Comparison of ENCODE assay signal across 9 cellular contexts in the genomic region with DNA sequence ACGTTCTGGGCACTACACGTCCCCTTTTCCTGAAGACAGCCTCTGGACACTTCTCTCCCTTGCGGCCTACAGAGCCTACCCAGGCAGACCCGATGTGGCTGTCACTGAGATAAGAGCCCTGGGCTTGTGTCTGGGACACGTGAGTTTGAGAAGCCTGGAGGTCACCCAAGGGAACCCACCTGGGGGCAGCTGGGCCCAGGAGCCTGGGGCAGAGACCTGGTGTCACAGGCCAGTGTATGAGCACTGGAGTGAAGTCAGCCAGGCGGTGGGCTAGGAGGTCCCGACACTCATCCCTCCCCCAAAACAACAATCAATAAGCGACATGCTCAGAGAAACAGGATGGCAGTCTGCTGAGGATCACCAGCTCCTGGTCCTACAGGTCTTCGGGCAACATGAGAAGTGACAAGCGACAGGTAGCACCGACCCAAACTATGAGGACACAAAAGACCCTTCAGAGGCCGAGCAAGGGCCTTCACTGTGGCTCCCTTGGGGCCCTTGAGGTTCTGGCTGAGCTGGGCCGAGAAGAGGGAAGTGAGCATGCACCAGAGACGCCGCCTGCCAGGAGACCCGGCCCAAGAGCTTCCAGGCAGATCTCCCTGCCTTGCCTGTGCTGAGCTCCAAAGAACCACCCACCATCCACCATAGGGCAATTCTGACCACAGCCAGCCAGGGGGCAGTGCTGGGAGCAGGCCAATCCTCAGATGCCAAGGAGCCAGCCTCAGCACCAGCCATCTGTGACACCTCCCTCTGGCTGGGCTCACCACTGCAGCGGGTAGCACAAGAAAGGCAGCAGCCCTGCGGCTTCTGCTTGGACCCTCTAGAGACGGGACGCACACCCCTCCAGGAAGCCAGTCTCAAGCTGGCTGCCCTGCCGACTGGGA. TPM values are rescaled to one million over a fixed set of nuclear protein-coding genes. Genes with fewer than 3 reads are reported as not detected.
DNase-seq lines count a peak whose midpoint lies in the region; ATAC-seq, FAIRE-seq and TF ChIP-seq lines count a peak whose summit lies in the region.
"Had no signal": no experiment of that assay in that cellular context is flagged by ENCODE, and none has a peak within 500 bp of the region (broad histone marks: within the 10 kb centered on the region; RNA-seq: fewer than 3 reads in every experiment).

No MANE protein-coding gene starts in this region.

- H3K9me3 ChIP-seq in heart right ventricle (peaks cover 0 to 12% (median 0%) of the 10 kb centered on the region in 11 donors), GM12878 (replicated peaks; ENCODE audit: control insufficient read depth, insufficient read depth, low read length) (no peaks in the 10 kb centered on the region; the same call in 2 of the 3 replicates), neural progenitor cell (ENCODE audit: low read depth) (no peaks in the 10 kb centered on the region)

- CTCF ChIA-PET in GM12878 (lab: Yijun Ruan, JAX), result interaction anchor here (0.6 to 2.2 kb wide), 2 partner anchors 32 to 36 kb away, joined by 4 to 6 read pairs; no protein-coding TSS in a partner anchor

- H3K4me2 ChIP-seq in GM12878 (ENCODE audit: control insufficient read depth, insufficient read depth), result no peak overlapping the region
- no peak overlapping the region for H3K4me2 ChIP-seq in neural progenitor cell

- H3K27me3 Mint-ChIP-seq in neural progenitor cell (ENCODE audit: insufficient read depth, low read depth), result peaks cover 10% of the 10 kb centered on the region

- no peak for TF ChIP-seq EP300 in GM12878 (IDR thresholded peaks at IDR 0.05; ENCODE audit: borderline replicate concordance in 1 of 2, control insufficient read depth in 1 of 2, low read depth in 2 of 2, low read length in 2 of 2)

- TF ChIP-seq POLR2A in NB4 (IDR thresholded peaks at IDR 0.05; ENCODE audit: extremely low read depth, insufficient read length) (no peak), GM12878 (IDR thresholded peaks at IDR 0.05; ENCODE audit: low read depth, low read length) (no peak)

- RAD21 ChIA-PET in GM12878 (lab: Charles Lee; ENCODE audit: unreplicated experiment), result no interaction called here

- TF ChIP-seq CTCF in heart right ventricle (IDR thresholded peaks at IDR 0.05) (peak in 3 of 9 donors; percentile 12 to 21 (median 14)), NB4 (IDR thresholded peaks at IDR 0.05; ENCODE audit: low read depth, low read length) (peak; percentile 65), GM12878 (IDR thresholded peaks at IDR 0.05 in 2 of 3, conservative IDR thresholded peaks at IDR 0.05 in 1 of 3; ENCODE audit: control insufficient read depth in 2 of 3, extremely low read depth in 1 of 3, insufficient read depth in 1 of 3, low read depth in 3 of 3, low read length in 3 of 3) (peak; percentile 23 to 45 (median 33); a peak in 4 of 6 replicates), neural progenitor cell (IDR thresholded peaks at IDR 0.05) (peak; percentile 53)

- POLR2A ChIA-PET in GM12878 (lab: Charles Lee), result no interaction called here

- no peak overlapping the region for H3K9ac ChIP-seq in GM12878 (ENCODE audit: control insufficient read depth, insufficient read depth, low read length)
- H3K9ac ChIP-seq in neural progenitor cell, result no peak overlapping the region

- FAIRE-seq in GM12878 (lab: Jason Lieb, UNC), result no peak
- FAIRE-seq: astrocyte had no signal

- 78 to 85% methylated on average over 17 to 21 of the region's 21 CpGs for WGBS in heart right ventricle, 2 donors
- WGBS in GM12878 (ENCODE audit: insufficient coverage, insufficient replicate concordance, low lambda C conversion rate, missing lambda C conversion rate), result 21% methylated on average over 20 of the region's 21 CpGs

- peaks cover 24% of the 10 kb centered on the region for H3K9me3 Mint-ChIP-seq in neural progenitor cell

- in situ Hi-C loops in GM12878 (cut with MboI), result no loop called here

- H3K79me2 ChIP-seq in GM12878 (ENCODE audit: control insufficient read depth, insufficient read depth, low read length) (no peaks in the 10 kb centered on the region), neural progenitor cell (ENCODE audit: low read depth) (no peaks in the 10 kb centered on the region)

- H3K27me3 ChIP-seq in heart right ventricle (peaks cover 0 to 28% (median 0%) of the 10 kb centered on the region in 7 donors), GM12878 (replicated peaks in 1 of 2; ENCODE audit: control insufficient read depth in 2 of 2, insufficient read depth in 2 of 2, low read length in 1 of 2) (peaks cover 0 to 2% of the 10 kb centered on the region in 2 experiments; a peak in 1 of 4 replicates), neural progenitor cell (peaks cover 17% of the 10 kb centered on the region)

- H2AFZ ChIP-seq in GM12878 (ENCODE audit: control insufficient read depth, low read depth, low read length) (no peak overlapping the region), neural progenitor cell (replicated peaks) (no peak overlapping the region)

- H3K4me3 Mint-ChIP-seq in neural progenitor cell, result no peak overlapping the region

- H3K36me3 ChIP-seq in heart right ventricle, result no peaks in the 10 kb centered on the region
- H3K36me3 ChIP-seq in GM12878 (ENCODE audit: control insufficient read depth in 2 of 2, insufficient read depth in 2 of 2, low read length in 1 of 2), result no peaks in the 10 kb centered on the region
- H3K36me3 ChIP-seq in neural progenitor cell, result no peaks in the 10 kb centered on the region

- DNase-seq in cardiac septum (ENCODE audit: low spot score) (peak; percentile 65), heart right ventricle (no peak), NB4 (ENCODE audit: low read depth) (peak; percentile 73), GM12878 (ENCODE audit: low read depth, low spot score) (no peak), neural progenitor cell (ENCODE audit: low spot score) (peak; percentile 67), LoVo (ENCODE audit: low spot score) (no peak)

- H3K4me1 ChIP-seq in heart right ventricle (peaks cover 0 to 10% (median 0%) of the 10 kb centered on the region in 9 donors), GM12878 (ENCODE audit: control insufficient read depth, insufficient read depth, low read length) (no peaks in the 10 kb centered on the region), neural progenitor cell (peaks cover 2% of the 10 kb centered on the region)

- ATAC-seq in heart right ventricle (no peak), GM12878 (peak; percentile 91), esophagus mucosa (no peak), GM21447 (IDR thresholded peaks at IDR 0.05; ENCODE audit: unreplicated experiment) (no peak)

- H3K4me1 Mint-ChIP-seq in neural progenitor cell, result peaks cover 7% of the 10 kb centered on the region

- no TSS peak for BruUV-seq in GM12878 (replicated peaks; lab: Mats Ljungman, UMichigan)

- no peaks in the 10 kb centered on the region for H3F3A ChIP-seq in neural progenitor cell (ENCODE audit: low read depth)

- no peak overlapping the region for H3K27ac Mint-ChIP-seq in neural progenitor cell

- H4K20me1 ChIP-seq in GM12878 (ENCODE audit: control insufficient read depth, insufficient read depth), result no peaks in the 10 kb centered on the region
- no peaks in the 10 kb centered on the region for H4K20me1 ChIP-seq in neural progenitor cell (ENCODE audit: low read depth)

- no peak overlapping the region for H3K27ac ChIP-seq in heart right ventricle
- no peak overlapping the region for H3K27ac ChIP-seq in GM12878 (ENCODE audit: control insufficient read depth, insufficient read depth)
- no peak overlapping the region for H3K27ac ChIP-seq in neural progenitor cell

- H3K36me3 Mint-ChIP-seq in neural progenitor cell, result no peaks in the 10 kb centered on the region

- H3K4me3 ChIP-seq in heart right ventricle, result no peak overlapping the region
- no peak overlapping the region for H3K4me3 ChIP-seq in NB4 (ENCODE audit: low read depth, low read length)
- no peak overlapping the region for H3K4me3 ChIP-seq in GM12878
- H3K4me3 ChIP-seq in neural progenitor cell, result no peak overlapping the region

- intact Hi-C loops in cardiac septum (cut with DNase I) (no loop called here), heart right ventricle (cut with DNase I) (no loop called here), GM12878 (cut with micrococcal nuclease; ENCODE audit: unreplicated experiment) (no loop called here)

- SMC1A ChIA-PET in GM12878 (lab: Charles Lee; ENCODE audit: uncharacterized antibody, unreplicated experiment), result interaction anchor here (0.6 kb wide), 1 partner anchor 27 kb away, joined by 3 read pairs; no protein-coding TSS in a partner anchor

- no peak for TF ChIP-seq RAD21 in GM12878 (IDR thresholded peaks at IDR 0.05; ENCODE audit: insufficient read depth, low read depth, low read length)

RNA-seq across cellular contexts. Expression of a gene that starts 11.0 kb away (rescaled TPM):
- total RNA-seq in cardiac septum, result not detected
- total RNA-seq in heart right ventricle, result under 1 TPM in 1 of 10 donors, not detected in 9; 0.09 TPM
- under 1 TPM in 1 of 2 donors, not detected in 1; 0.03 TPM for polyA plus RNA-seq in heart right ventricle
- not detected in 2 replicates for total RNA-seq in GM12878 (2013; cell fraction: nucleolus; rRNA removed)
- total RNA-seq in GM12878 (2014; rRNA removed), result not detected in 2 replicates
- not detected in 2 replicates for total RNA-seq in GM12878 (2014; rRNA removed; fragmentation: Illumina TruSeq; extraction: Trizol)
- 0.08 and 0.10 TPM in 2 replicates for total RNA-seq in GM12878 (2021)
- polyA plus RNA-seq in GM12878 (2011; ENCODE audit: low read depth), result not detected
- not detected in 2 replicates for polyA plus RNA-seq in GM12878 (2011; rRNA removed)
- 0.03 TPM in 1 of 2 replicates, not detected in the other for polyA plus RNA-seq in GM12878 (2011; cell fraction: cytosol; rRNA removed)
- polyA plus RNA-seq in GM12878 (2011; cell fraction: nucleus; rRNA removed), result 0.04 and 0.06 TPM in 2 replicates
- not detected in 2 replicates for polyA plus RNA-seq in GM12878 (2012)
- polyA plus RNA-seq in GM12878 (2014; fragmentation: Illumina TruSeq; extraction: Trizol), result not detected in 2 replicates
- not detected for polyA plus RNA-seq in GM12878 (2014; fragmentation: Nextera tagmentation; extraction: Ambion mirVana)
- not detected in 2 replicates for polyA plus RNA-seq in GM12878 (2014; rRNA removed)
- polyA plus RNA-seq in GM12878 (2016; fragmentation: Nextera tagmentation; extraction: Ambion mirVana), result not detected
- polyA minus RNA-seq in GM12878 (2011; rRNA and poly(A)+ RNA removed), result not detected in 2 replicates
- polyA minus RNA-seq in GM12878 (2011; cell fraction: cytosol; rRNA and poly(A)+ RNA removed), result 0.53 TPM in 1 of 2 replicates, not detected in the other
- polyA minus RNA-seq in GM12878 (2011; cell fraction: nucleus; rRNA and poly(A)+ RNA removed), result not detected in 2 replicates
- 0.21 and 2.0 TPM in 2 replicates for total RNA-seq in neural progenitor cell (ENCODE audit: low replicate concordance)
- 0.76 TPM for total RNA-seq in esophagus mucosa

RNA-seq across cellular contexts. Expression of a gene that starts 37.1 kb away (rescaled TPM):
- total RNA-seq in cardiac septum (23.3 TPM), heart right ventricle (10 to 100 TPM; 16.9 to 50.1 (median 21.7) TPM), GM12878 (2014; rRNA removed) (32.4 and 36.2 TPM in 2 replicates), GM12878 (2014; rRNA removed; fragmentation: Illumina TruSeq; extraction: Trizol) (12.7 and 14.4 TPM in 2 replicates), GM12878 (2021) (20.5 and 24.8 TPM in 2 replicates), neural progenitor cell (ENCODE audit: low replicate concordance) (15.2 and 22.2 TPM in 2 replicates), esophagus mucosa (18.2 TPM)
- polyA plus RNA-seq in heart right ventricle (100 to 1,000 TPM in 1 of 2 donors, 10 to 100 TPM in 1; 95.2 to 132 TPM), GM12878 (2011; rRNA removed) (8.4 and 11.9 TPM in 2 replicates), GM12878 (2014; fragmentation: Illumina TruSeq; extraction: Trizol) (13.4 and 15.9 TPM in 2 replicates), GM12878 (2014; fragmentation: Nextera tagmentation; extraction: Ambion mirVana) (1 to 10 TPM in 1 of 2 experiments, under 1 TPM in 1; 0.45 to 2.8 TPM), GM12878 (2014; rRNA removed) (35.7 and 39.8 TPM in 2 replicates), GM12878 (2016; fragmentation: Nextera tagmentation; extraction: Ambion mirVana) (10 to 100 TPM; 27.4 to 29.0 TPM)
- total RNA-seq in GM12878 (2013; cell fraction: nucleolus; rRNA removed), result 3.3 and 3.6 TPM in 2 replicates
- 7.4 TPM for polyA plus RNA-seq in GM12878 (2011; ENCODE audit: low read depth)
- 24.0 and 24.2 TPM in 2 replicates for polyA plus RNA-seq in GM12878 (2011; cell fraction: cytosol; rRNA removed)
- polyA plus RNA-seq in GM12878 (2011; cell fraction: nucleus; rRNA removed), result 10.1 and 12.5 TPM in 2 replicates
- polyA plus RNA-seq in GM12878 (2012), result 10.1 and 12.1 TPM in 2 replicates
- polyA minus RNA-seq in GM12878 (2011; rRNA and poly(A)+ RNA removed), result 7.3 and 10.5 TPM in 2 replicates
- polyA minus RNA-seq in GM12878 (2011; cell fraction: cytosol; rRNA and poly(A)+ RNA removed), result 3.2 and 5.7 TPM in 2 replicates
- 2.5 and 4.3 TPM in 2 replicates for polyA minus RNA-seq in GM12878 (2011; cell fraction: nucleus; rRNA and poly(A)+ RNA removed)

RNA-seq across cellular contexts. Expression of a gene that starts 37.6 kb away (rescaled TPM):
- total RNA-seq in cardiac septum, result 7.6 TPM
- total RNA-seq in heart right ventricle, result 10 to 100 TPM in 2 of 10 donors, 1 to 10 TPM in 8; 3.6 to 15.6 (median 5.9) TPM
- 1 to 10 TPM; 2.0 to 5.6 TPM for polyA plus RNA-seq in heart right ventricle
- total RNA-seq in GM12878 (2013; cell fraction: nucleolus; rRNA removed), result 0.66 and 1.4 TPM in 2 replicates
- not detected in 2 replicates for total RNA-seq in GM12878 (2014; rRNA removed)
- total RNA-seq in GM12878 (2014; rRNA removed; fragmentation: Illumina TruSeq; extraction: Trizol), result not detected in 2 replicates
- 0.21 TPM in 1 of 2 replicates, not detected in the other for total RNA-seq in GM12878 (2021)
- polyA plus RNA-seq in GM12878 (2011; ENCODE audit: low read depth), result 0.29 TPM
- polyA plus RNA-seq in GM12878 (2011; rRNA removed), result 0.40 and 0.67 TPM in 2 replicates
- polyA plus RNA-seq in GM12878 (2011; cell fraction: cytosol; rRNA removed), result 0.70 and 0.87 TPM in 2 replicates
- 4.1 and 6.0 TPM in 2 replicates for polyA plus RNA-seq in GM12878 (2011; cell fraction: nucleus; rRNA removed)
- polyA plus RNA-seq in GM12878 (2012), result 0.51 and 1.2 TPM in 2 replicates
- polyA plus RNA-seq in GM12878 (2014; fragmentation: Illumina TruSeq; extraction: Trizol), result 0.54 TPM in 1 of 2 replicates, not detected in the other
- polyA plus RNA-seq in GM12878 (2014; fragmentation: Nextera tagmentation; extraction: Ambion mirVana), result not detected
- not detected in 2 replicates for polyA plus RNA-seq in GM12878 (2014; rRNA removed)
- polyA plus RNA-seq in GM12878 (2016; fragmentation: Nextera tagmentation; extraction: Ambion mirVana), result not detected
- 0.26 and 0.59 TPM in 2 replicates for polyA minus RNA-seq in GM12878 (2011; rRNA and poly(A)+ RNA removed)
- polyA minus RNA-seq in GM12878 (2011; cell fraction: cytosol; rRNA and poly(A)+ RNA removed), result not detected in 2 replicates
- 0.48 and 0.67 TPM in 2 replicates for polyA minus RNA-seq in GM12878 (2011; cell fraction: nucleus; rRNA and poly(A)+ RNA removed)
- 19.7 and 53.5 TPM in 2 replicates for total RNA-seq in neural progenitor cell (ENCODE audit: low replicate concordance)
- 1.00 TPM for total RNA-seq in esophagus mucosa

RNA-seq across cellular contexts. Expression of a gene that starts 51.7 kb away (rescaled TPM):
- 144 TPM for total RNA-seq in cardiac septum
- 100 to 1,000 TPM; 150 to 238 (median 186) TPM for total RNA-seq in heart right ventricle
- 100 to 1,000 TPM; 128 to 155 TPM for polyA plus RNA-seq in heart right ventricle
- 1.2 and 1.4 TPM in 2 replicates for total RNA-seq in GM12878 (2013; cell fraction: nucleolus; rRNA removed)
- total RNA-seq in GM12878 (2014; rRNA removed), result not detected in 2 replicates
- not detected in 2 replicates for total RNA-seq in GM12878 (2014; rRNA removed; fragmentation: Illumina TruSeq; extraction: Trizol)
- total RNA-seq in GM12878 (2021), result 0.29 and 0.72 TPM in 2 replicates
- 0.75 TPM for polyA plus RNA-seq in GM12878 (2011; ENCODE audit: low read depth)
- polyA plus RNA-seq in GM12878 (2011; rRNA removed), result 0.23 and 0.30 TPM in 2 replicates
- 0.32 and 0.57 TPM in 2 replicates for polyA plus RNA-seq in GM12878 (2011; cell fraction: cytosol; rRNA removed)
- polyA plus RNA-seq in GM12878 (2011; cell fraction: nucleus; rRNA removed), result 1.4 and 2.3 TPM in 2 replicates
- polyA plus RNA-seq in GM12878 (2012), result 2.0 TPM in 2 replicates
- polyA plus RNA-seq in GM12878 (2014; fragmentation: Illumina TruSeq; extraction: Trizol), result 0.01 TPM in 1 of 2 replicates, not detected in the other
- polyA plus RNA-seq in GM12878 (2014; fragmentation: Nextera tagmentation; extraction: Ambion mirVana), result not detected
- polyA plus RNA-seq in GM12878 (2014; rRNA removed), result 0.06 TPM in 1 of 2 replicates, not detected in the other
- polyA plus RNA-seq in GM12878 (2016; fragmentation: Nextera tagmentation; extraction: Ambion mirVana), result under 1 TPM in 1 of 2 experiments, not detected in 1; 0.10 TPM
- polyA minus RNA-seq in GM12878 (2011; rRNA and poly(A)+ RNA removed), result 0.22 and 0.67 TPM in 2 replicates
- polyA minus RNA-seq in GM12878 (2011; cell fraction: cytosol; rRNA and poly(A)+ RNA removed), result 1.2 and 1.4 TPM in 2 replicates
- polyA minus RNA-seq in GM12878 (2011; cell fraction: nucleus; rRNA and poly(A)+ RNA removed), result 0.12 and 0.48 TPM in 2 replicates
- total RNA-seq in neural progenitor cell (ENCODE audit: low replicate concordance), result 94.1 and 191 TPM in 2 replicates
- 62.0 TPM for total RNA-seq in esophagus mucosa

Comparison
In these comparisons a context has a peak if more than half of its experiments do, and no peak if none do; other contexts are left out.
1. DNase-seq: peak in cardiac septum (single experiment), NB4 (single experiment) and neural progenitor cell (single experiment); none in heart right ventricle (0 of 2), GM12878 (single experiment) and LoVo (single experiment).